18 cellular contexts compared by ENCODE assay signal in the genomic region with DNA sequence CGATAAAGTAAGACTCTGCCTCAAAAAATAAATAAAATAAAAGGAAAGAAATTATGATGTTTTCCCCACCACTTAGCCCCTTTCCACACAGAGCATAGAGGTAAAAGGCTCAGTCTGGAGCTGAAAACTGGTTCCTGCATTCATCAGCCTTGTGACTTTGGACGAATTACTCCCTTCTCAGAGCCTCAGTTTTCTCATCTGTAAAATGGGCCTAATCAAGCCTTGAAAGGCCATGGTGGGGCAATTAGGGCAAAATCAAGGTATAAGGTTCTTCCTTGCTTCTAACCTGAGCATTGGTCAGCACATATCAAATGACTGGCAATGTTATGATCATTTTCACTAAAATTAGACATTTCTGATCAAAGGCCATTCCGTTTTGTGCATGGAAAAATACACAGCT.
"Had no signal": no experiment of that assay in that cellular context is flagged by ENCODE, and none has a peak within 500 bp of the region (broad histone marks: within the 10 kb centered on the region; RNA-seq: fewer than 3 reads in every experiment).

No MANE protein-coding gene starts in this region.

- H3K27me3 ChIP-seq: MG63 had no signal

- H3K4me2 ChIP-seq: SK-N-SH had no signal

- ATAC-seq: Panc1, PC-3, T-cell had no signal

- H3K9ac ChIP-seq: SK-N-SH had no signal

- H3K4me3 ChIP-seq: MG63 had no signal

- H3K27ac ChIP-seq: RWPE1 had no signal

- H3K9me3 ChIP-seq: MG63, SK-N-SH had no signal

- DNase-seq: KBM-7, MG63, NCI-H1092 treated with DMSO at 0.1 percent for 48 hours, NCI-H1436, NCI-H187, NCI-H2029, NCI-H2081 treated with DMSO at 0.1 percent for 48 hours, NCI-H2171, NCI-H524, NCI-H526 treated with DMSO at 0.1 percent for 48 hours, NCI-H774, PC-3, SHP77, SK-N-SH, SW 1271, T-cell had no signal

- H3K36me3 ChIP-seq: MG63 had no signal
